In genomic region chr6:46876126-46876525, GRCh38 we compare ENCODE assay signal across 10 cellular contexts. TPM values are rescaled to one million over a fixed set of nuclear protein-coding genes. Genes with fewer than 3 reads are reported as not detected.
DNase-seq lines count a peak whose midpoint lies in the region; ATAC-seq and TF ChIP-seq lines count a peak whose summit lies in the region.
"Had no signal": no experiment of that assay in that cellular context is flagged by ENCODE, and none has a peak within 500 bp of the region (broad histone marks: within the 10 kb centered on the region; RNA-seq: fewer than 3 reads in every experiment).

No MANE protein-coding gene starts in this region.

- no peaks in the 10 kb centered on the region for H3K27me3 ChIP-seq in sigmoid colon

- ATAC-seq in WTC11 (peak; percentile 95), HG02852 (IDR thresholded peaks at IDR 0.05; ENCODE audit: unreplicated experiment) (no peak), GM21447 (IDR thresholded peaks at IDR 0.05; ENCODE audit: unreplicated experiment) (no peak)

- no peaks in the 10 kb centered on the region for H3K9me3 ChIP-seq in sigmoid colon
- H3K9me3 ChIP-seq: spleen had no signal

- H3K27ac ChIP-seq in sigmoid colon = no peak overlapping the region
- H3K27ac ChIP-seq: spleen had no signal

- intact Hi-C loops in sigmoid colon (cut with DNase I) = no loop called here

- no peak for TF ChIP-seq EP300 in sigmoid colon (IDR thresholded peaks at IDR 0.05)

- no peaks in the 10 kb centered on the region for H3K27me3 Mint-ChIP-seq in WTC11 (ENCODE audit: low read depth)

- peak overlapping the region; percentile 83 for H3K27ac Mint-ChIP-seq in WTC11

- H3K4me3 ChIP-seq in sigmoid colon = no peak overlapping the region
- H3K4me3 ChIP-seq: spleen had no signal

- H3K9me3 Mint-ChIP-seq in WTC11 = no peaks in the 10 kb centered on the region

- TF ChIP-seq CTCF in WTC11 (IDR thresholded peaks at IDR 0.05) = no peak
- TF ChIP-seq CTCF in sigmoid colon (IDR thresholded peaks at IDR 0.05) = no peak

- no peak overlapping the region for H3K4me3 Mint-ChIP-seq in WTC11

- 22 to 27% methylated on average over 4 of the region's 4 CpGs for WGBS in sigmoid colon, 2 donors

- CTCF ChIA-PET in WTC11 (lab: Charles Lee) = interaction anchor here (1.3 kb wide), 1 partner anchor 27 kb away, joined by 3 read pairs; no protein-coding TSS in a partner anchor

- H3K4me1 Mint-ChIP-seq in WTC11 = peaks cover 26% of the 10 kb centered on the region

- TF ChIP-seq POLR2A in sigmoid colon (IDR thresholded peaks at IDR 0.05) = no peak

- H3K36me3 Mint-ChIP-seq in WTC11 = no peaks in the 10 kb centered on the region

- no peaks in the 10 kb centered on the region for H3K36me3 ChIP-seq in sigmoid colon

- H3K4me1 ChIP-seq in sigmoid colon = no peaks in the 10 kb centered on the region

- POLR2A ChIA-PET in WTC11 (lab: Charles Lee) = no interaction called here

- peak; percentile 22 for DNase-seq in AG20443 (ENCODE audit: low spot score)
- DNase-seq in NCI-H1092 (lab: John Stamatoyannopoulos, UW) = peak; percentile 18
- peak; percentile 20 for DNase-seq in WTC11 (ENCODE audit: low spot score)
- peak; percentile 56 for DNase-seq in iPS-NIHi7 (ENCODE audit: extremely low spot score)
- no peak for DNase-seq in sigmoid colon
- DNase-seq in HCEC 1CT = no peak
- DNase-seq: NCI-H1436, spleen had no signal

TF ChIP-seq in WTC11, 78 proteins besides CTCF, POLR2A, EP300 and RAD21 (continues in another document):
- no peak for TF ChIP-seq SP1 (CRISPR knock-in tag; conservative IDR thresholded peaks at IDR 0.05)
- TF ChIP-seq ARID4B (CRISPR knock-in tag; IDR thresholded peaks at IDR 0.05; ENCODE audit: borderline replicate concordance) = no peak
- no peak for TF ChIP-seq STAT6 (CRISPR knock-in tag; conservative IDR thresholded peaks at IDR 0.05; ENCODE audit: low read depth)
- TF ChIP-seq CREM (CRISPR knock-in tag; IDR thresholded peaks at IDR 0.05) = no peak
- no peak for TF ChIP-seq TP53 (CRISPR knock-in tag; IDR thresholded peaks at IDR 0.05)
- no peak for TF ChIP-seq AFF4 (CRISPR knock-in tag; IDR thresholded peaks at IDR 0.05; ENCODE audit: borderline replicate concordance)
- no peak for TF ChIP-seq ATF3 (CRISPR knock-in tag; conservative IDR thresholded peaks at IDR 0.05)
- TF ChIP-seq TEAD1 (CRISPR knock-in tag; IDR thresholded peaks at IDR 0.05) = no peak
- TF ChIP-seq MAX (CRISPR knock-in tag; IDR thresholded peaks at IDR 0.05) = no peak
- TF ChIP-seq MXD4 (CRISPR knock-in tag; IDR thresholded peaks at IDR 0.05; ENCODE audit: borderline replicate concordance) = no peak
- no peak for TF ChIP-seq GRHL2 (CRISPR knock-in tag; IDR thresholded peaks at IDR 0.05; ENCODE audit: insufficient replicate concordance, severe bottlenecking)
- TF ChIP-seq E2F4 (CRISPR knock-in tag; IDR thresholded peaks at IDR 0.05; ENCODE audit: borderline replicate concordance, low read depth) = no peak
- no peak for TF ChIP-seq JUN (CRISPR knock-in tag; IDR thresholded peaks at IDR 0.05)

RNA-seq across cellular contexts. Expression of gene ADGRF5, which starts 45.6 kb away (rescaled TPM):
- total RNA-seq in WTC11 (2021) = 0.11 to 0.25 TPM (median 0.24 TPM) in 3 replicates
- 10 to 100 TPM in 1 of 4 donors, 1 to 10 TPM in 3; 7.3 to 15.0 (median 9.0) TPM for total RNA-seq in sigmoid colon
- 1 to 10 TPM; 1.2 to 3.3 (median 1.4) TPM for polyA plus RNA-seq in sigmoid colon

Comparison
In these comparisons a context has a peak if more than half of its experiments do, and no peak if none do; other contexts are left out.
1. DNase-seq: peak in AG20443 (single experiment), NCI-H1092 (single experiment), WTC11 (single experiment) and iPS-NIHi7 (single experiment); none in sigmoid colon (single experiment) and HCEC 1CT (single experiment).